8 cellular contexts compared by ENCODE assay signal in genomic region chr19:664913-665443, GRCh38. TPM values are rescaled to one million over a fixed set of nuclear protein-coding genes. Genes with fewer than 3 reads are reported as not detected.
DNase-seq lines count a peak whose midpoint lies in the region; ATAC-seq and TF ChIP-seq lines count a peak whose summit lies in the region.

No MANE protein-coding gene starts in this region.

- H3K36me3 ChIP-seq in DOHH2 (ENCODE audit: control insufficient read depth, low read length) = peaks cover 26% of the 10 kb centered on the region

- no peaks in the 10 kb centered on the region for H3K9me2 ChIP-seq in DOHH2 (replicated peaks; ENCODE audit: control insufficient read depth, low read length)

- H3K9me3 Mint-ChIP-seq in activated naive CD4-positive, alpha-beta T cell treated with anti-CD3 and anti-CD28 coated beads, Interleukin-2, amount 50 U/mL, for 24 hours = no peaks in the 10 kb centered on the region
- no peaks in the 10 kb centered on the region for H3K9me3 Mint-ChIP-seq in type B pancreatic cell

- peaks cover 32% of the 10 kb centered on the region for H3K4me1 ChIP-seq in DOHH2 (ENCODE audit: control insufficient read depth, low read length)

- peaks cover 2% of the 10 kb centered on the region for H3K27me3 Mint-ChIP-seq in activated naive CD4-positive, alpha-beta T cell treated with anti-CD3 and anti-CD28 coated beads, Interleukin-2, amount 50 U/mL, for 24 hours
- no peaks in the 10 kb centered on the region for H3K27me3 Mint-ChIP-seq in type B pancreatic cell

- TF ChIP-seq POLR2A in NB4 (IDR thresholded peaks at IDR 0.05; ENCODE audit: extremely low read depth, insufficient read length) = no peak

- H3F3A ChIP-seq in DOHH2 (ENCODE audit: control insufficient read depth, insufficient read depth) = no peaks in the 10 kb centered on the region

- no peaks in the 10 kb centered on the region for H3K27me3 ChIP-seq in DOHH2 (ENCODE audit: control insufficient read depth, low read length)

- ATAC-seq in Right ventricle myocardium inferior (peak; percentile 41), GM19397 (IDR thresholded peaks at IDR 0.05; ENCODE audit: unreplicated experiment) (no peak)

- H3K36me3 Mint-ChIP-seq in activated naive CD4-positive, alpha-beta T cell treated with anti-CD3 and anti-CD28 coated beads, Interleukin-2, amount 50 U/mL, for 24 hours = no peaks in the 10 kb centered on the region
- H3K36me3 Mint-ChIP-seq in type B pancreatic cell = no peaks in the 10 kb centered on the region

- H3K4me1 Mint-ChIP-seq in activated naive CD4-positive, alpha-beta T cell treated with anti-CD3 and anti-CD28 coated beads, Interleukin-2, amount 50 U/mL, for 24 hours = peaks cover 20% of the 10 kb centered on the region
- peaks cover 14% of the 10 kb centered on the region for H3K4me1 Mint-ChIP-seq in type B pancreatic cell (ENCODE audit: unreplicated experiment)

- peak overlapping the region; percentile 68 for H3K4me3 Mint-ChIP-seq in activated naive CD4-positive, alpha-beta T cell treated with anti-CD3 and anti-CD28 coated beads, Interleukin-2, amount 50 U/mL, for 24 hours
- peak overlapping the region; percentile 83 for H3K4me3 Mint-ChIP-seq in type B pancreatic cell

- intact Hi-C loops in Right ventricle myocardium inferior (cut with DNase I) = loop anchor here (1.0 to 5.0 kb wide), 2 partner anchors 69 to 88 kb away; no protein-coding TSS in a partner anchor

- no peak overlapping the region for H3K4me3 ChIP-seq in DOHH2 (ENCODE audit: low read length)
- H3K4me3 ChIP-seq in NB4 (ENCODE audit: low read depth, low read length) = no peak overlapping the region

- peak; percentile 82 for TF ChIP-seq CTCF in DOHH2 (IDR thresholded peaks at IDR 0.05; ENCODE audit: low read depth, low read length, poor library complexity, severe bottlenecking)
- TF ChIP-seq CTCF in NB4 (IDR thresholded peaks at IDR 0.05; ENCODE audit: low read depth, low read length) = peak; percentile 62
- TF ChIP-seq CTCF in type B pancreatic cell (conservative IDR thresholded peaks at IDR 0.05) = peak; percentile 97

- H3K9me3 ChIP-seq in DOHH2 (ENCODE audit: control insufficient read depth, insufficient read depth, low read length) = no peaks in the 10 kb centered on the region

- peak overlapping the region; percentile 84 for H3K27ac Mint-ChIP-seq in activated naive CD4-positive, alpha-beta T cell treated with anti-CD3 and anti-CD28 coated beads, Interleukin-2, amount 50 U/mL, for 24 hours
- peak overlapping the region; percentile 87 for H3K27ac Mint-ChIP-seq in type B pancreatic cell

- DNase-seq in NB4 (ENCODE audit: low read depth) (peak; percentile 82), SK-N-DZ (ENCODE audit: low spot score) (peak; percentile 91), Right ventricle myocardium inferior (ENCODE audit: missing footprints) (peak; percentile 90), pons (ENCODE audit: low spot score) (peak; percentile 66), type B pancreatic cell (ENCODE audit: extremely low spot score, unreplicated experiment) (peak; percentile 93)

- H3K27ac ChIP-seq in DOHH2 (ENCODE audit: low read depth, low read length) = no peak overlapping the region

- H3K4me2 ChIP-seq in DOHH2 (ENCODE audit: low read length) = peak overlapping the region; percentile 31; the same call in 1 of the 2 replicates

- H4K20me1 ChIP-seq in DOHH2 (ENCODE audit: control insufficient read depth, insufficient read depth, low read depth, low read length) = peaks cover 10% of the 10 kb centered on the region

- H3K79me2 ChIP-seq in DOHH2 (ENCODE audit: control insufficient read depth, low read length) = peaks cover 34% of the 10 kb centered on the region

RNA-seq across cellular contexts. Expression of gene RNF126, which starts 2.0 kb away (rescaled TPM):
- polyA plus RNA-seq in SK-N-DZ (2014; cell fraction: cytosol; rRNA removed) = 60.8 and 67.6 TPM in 2 replicates
- 98.8 and 99.8 TPM in 2 replicates for polyA plus RNA-seq in SK-N-DZ (2014; cell fraction: nucleus; rRNA removed)
- total RNA-seq in Right ventricle myocardium inferior = 19.7 TPM
- total RNA-seq in type B pancreatic cell (ENCODE audit: low replicate concordance) = 38.1 and 41.3 TPM in 2 replicates

RNA-seq across cellular contexts. Expression of gene FSTL3, which starts 11.2 kb away (rescaled TPM):
- 13.8 and 27.0 TPM in 2 replicates for polyA plus RNA-seq in SK-N-DZ (2014; cell fraction: cytosol; rRNA removed)
- 23.3 and 25.4 TPM in 2 replicates for polyA plus RNA-seq in SK-N-DZ (2014; cell fraction: nucleus; rRNA removed)
- total RNA-seq in Right ventricle myocardium inferior (37.1 TPM), type B pancreatic cell (ENCODE audit: low replicate concordance) (9.3 and 11.0 TPM in 2 replicates)

RNA-seq across cellular contexts. Expression of gene FGF22, which starts 25.3 kb away (rescaled TPM):
- polyA plus RNA-seq in SK-N-DZ (2014; cell fraction: cytosol; rRNA removed) = 1.8 TPM in 1 of 2 replicates, not detected in the other
- polyA plus RNA-seq in SK-N-DZ (2014; cell fraction: nucleus; rRNA removed) = 1.5 and 3.3 TPM in 2 replicates
- not detected for total RNA-seq in Right ventricle myocardium inferior
- total RNA-seq in type B pancreatic cell (ENCODE audit: low replicate concordance) = not detected in 2 replicates

RNA-seq across cellular contexts. Expression of gene PRSS57, which starts 30.3 kb away (rescaled TPM):
- polyA plus RNA-seq in SK-N-DZ (2014; cell fraction: cytosol; rRNA removed) = not detected in 2 replicates
- not detected in 2 replicates for polyA plus RNA-seq in SK-N-DZ (2014; cell fraction: nucleus; rRNA removed)
- total RNA-seq in Right ventricle myocardium inferior = not detected
- total RNA-seq in type B pancreatic cell (ENCODE audit: low replicate concordance) = not detected in 2 replicates

RNA-seq across cellular contexts. Expression of gene POLRMT, which starts 31.6 kb away (rescaled TPM):
- 49.8 and 61.6 TPM in 2 replicates for polyA plus RNA-seq in SK-N-DZ (2014; cell fraction: cytosol; rRNA removed)
- polyA plus RNA-seq in SK-N-DZ (2014; cell fraction: nucleus; rRNA removed) = 285 and 379 TPM in 2 replicates
- total RNA-seq in Right ventricle myocardium inferior = 51.2 TPM
- total RNA-seq in type B pancreatic cell (ENCODE audit: low replicate concordance) = 52.2 and 59.8 TPM in 2 replicates
